In genomic region chr16:87828071-87828971, GRCh38 we compare ENCODE assay signal across 1 cellular context.
TF ChIP-seq lines count a peak whose summit lies in the region.

No MANE protein-coding gene starts in this region.

TF ChIP-seq in A549, 52 proteins besides CTCF, POLR2A, EP300 and RAD21 (continued from another document):
- peak; percentile 80 for TF ChIP-seq FOSB (CRISPR knock-in tag; IDR thresholded peaks at IDR 0.05)
- TF ChIP-seq RARB (CRISPR knock-in tag; IDR thresholded peaks at IDR 0.05), result 0 out of 2 replicates have a peak, but pooled peaks have one; percentile 44
- 0 out of 2 replicates have a peak, but pooled peaks have one; percentile 33 for TF ChIP-seq MAZ (IDR thresholded peaks at IDR 0.05; ENCODE audit: borderline replicate concordance, low read depth, low read length)
- TF ChIP-seq JUN (IDR thresholded peaks at IDR 0.05), result peak; percentile 45 to 79; a peak in 3 of 5 replicates
- no peak; the same call in 2 of the 3 replicates for TF ChIP-seq SMC3 (IDR thresholded peaks at IDR 0.05)
- TF ChIP-seq POLR2AphosphoS2 (conservative IDR thresholded peaks at IDR 0.05; ENCODE audit: low read length), result peak; percentile 91
- TF ChIP-seq CBX2 (IDR thresholded peaks at IDR 0.05; ENCODE audit: borderline replicate concordance, low read depth), result no peak
- TF ChIP-seq ZNF302 (CRISPR knock-in tag; IDR thresholded peaks at IDR 0.05), result no peak
